1 cellular context compared by ENCODE assay signal in the genomic region with DNA sequence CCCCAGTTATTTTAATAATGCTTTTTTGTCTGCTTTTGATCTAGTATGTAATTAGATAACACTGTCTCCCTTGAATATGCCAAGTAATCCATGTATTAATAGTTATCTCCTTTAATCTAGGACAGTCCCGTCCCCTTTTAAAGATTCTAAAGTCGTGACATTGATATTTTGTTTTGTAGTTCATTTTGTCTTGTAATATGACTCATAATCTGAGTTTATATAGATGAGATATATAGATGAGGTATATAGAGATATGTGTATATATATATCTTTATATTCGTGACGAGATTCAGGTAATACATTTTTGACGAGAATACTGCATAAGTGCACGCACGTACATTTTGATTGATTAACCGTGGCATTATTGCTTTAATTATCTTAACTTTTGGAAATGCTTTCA.
TF ChIP-seq lines count a peak whose summit lies in the region.

No MANE protein-coding gene starts in this region.

TF ChIP-seq in GM23338, 12 proteins besides CTCF, POLR2A, EP300 and RAD21 (continued from another document):
- TF ChIP-seq, protein P1, sequence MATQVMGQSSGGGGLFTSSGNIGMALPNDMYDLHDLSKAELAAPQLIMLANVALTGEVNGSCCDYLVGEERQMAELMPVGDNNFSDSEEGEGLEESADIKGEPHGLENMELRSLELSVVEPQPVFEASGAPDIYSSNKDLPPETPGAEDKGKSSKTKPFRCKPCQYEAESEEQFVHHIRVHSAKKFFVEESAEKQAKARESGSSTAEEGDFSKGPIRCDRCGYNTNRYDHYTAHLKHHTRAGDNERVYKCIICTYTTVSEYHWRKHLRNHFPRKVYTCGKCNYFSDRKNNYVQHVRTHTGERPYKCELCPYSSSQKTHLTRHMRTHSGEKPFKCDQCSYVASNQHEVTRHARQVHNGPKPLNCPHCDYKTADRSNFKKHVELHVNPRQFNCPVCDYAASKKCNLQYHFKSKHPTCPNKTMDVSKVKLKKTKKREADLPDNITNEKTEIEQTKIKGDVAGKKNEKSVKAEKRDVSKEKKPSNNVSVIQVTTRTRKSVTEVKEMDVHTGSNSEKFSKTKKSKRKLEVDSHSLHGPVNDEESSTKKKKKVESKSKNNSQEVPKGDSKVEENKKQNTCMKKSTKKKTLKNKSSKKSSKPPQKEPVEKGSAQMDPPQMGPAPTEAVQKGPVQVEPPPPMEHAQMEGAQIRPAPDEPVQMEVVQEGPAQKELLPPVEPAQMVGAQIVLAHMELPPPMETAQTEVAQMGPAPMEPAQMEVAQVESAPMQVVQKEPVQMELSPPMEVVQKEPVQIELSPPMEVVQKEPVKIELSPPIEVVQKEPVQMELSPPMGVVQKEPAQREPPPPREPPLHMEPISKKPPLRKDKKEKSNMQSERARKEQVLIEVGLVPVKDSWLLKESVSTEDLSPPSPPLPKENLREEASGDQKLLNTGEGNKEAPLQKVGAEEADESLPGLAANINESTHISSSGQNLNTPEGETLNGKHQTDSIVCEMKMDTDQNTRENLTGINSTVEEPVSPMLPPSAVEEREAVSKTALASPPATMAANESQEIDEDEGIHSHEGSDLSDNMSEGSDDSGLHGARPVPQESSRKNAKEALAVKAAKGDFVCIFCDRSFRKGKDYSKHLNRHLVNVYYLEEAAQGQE (IDR thresholded peaks at IDR 0.05; ENCODE audit: unreplicated experiment), result no peak
- no peak for TF ChIP-seq EZH2phosphoT487 (IDR thresholded peaks at IDR 0.05; ENCODE audit: unreplicated experiment)
- TF ChIP-seq ZNF331 (CRISPR knock-in tag; IDR thresholded peaks at IDR 0.05; ENCODE audit: low read depth), result no peak
- TF ChIP-seq POLR2AphosphoS5 (IDR thresholded peaks at IDR 0.05; ENCODE audit: low read depth), result no peak
- no peak for TF ChIP-seq STAT1 (IDR thresholded peaks at IDR 0.05; ENCODE audit: unreplicated experiment)
